ENCODE assay signal across 28 cellular contexts in the genomic region with DNA sequence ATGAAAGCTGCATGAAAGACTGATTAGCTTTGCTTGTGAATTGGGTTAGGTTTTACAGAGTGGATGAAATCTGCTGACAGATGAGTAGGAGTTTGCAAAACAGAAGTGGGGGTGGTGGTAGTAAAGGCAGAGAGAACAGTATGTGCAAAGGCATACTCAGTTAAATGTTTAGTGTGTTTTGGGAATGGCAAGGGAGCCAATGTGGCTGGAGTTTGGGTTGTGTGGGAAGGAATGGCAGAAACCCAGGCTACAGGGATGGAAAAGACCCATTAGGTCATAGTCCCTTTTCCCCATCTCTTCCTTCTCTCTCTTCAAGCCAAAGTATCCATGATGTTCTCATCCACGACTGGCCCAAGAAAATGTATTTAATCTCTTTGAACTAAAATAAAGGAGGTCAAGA.
DNase-seq lines count a peak whose midpoint lies in the region; ATAC-seq and TF ChIP-seq lines count a peak whose summit lies in the region.
"Had no signal": no experiment of that assay in that cellular context is flagged by ENCODE, and none has a peak within 500 bp of the region (broad histone marks: within the 10 kb centered on the region; RNA-seq: fewer than 3 reads in every experiment).

No MANE protein-coding gene starts in this region.

- in situ Hi-C loops in GM13977 (cut with MboI; ENCODE audit: low pct_unique_long_range_greater_than_20kb, low sequenced_read_pairs, unreplicated experiment), result no loop called here

- H3K27me3 Mint-ChIP-seq in natural killer cell (ENCODE audit: low read depth in 2 of 2), result no peaks in the 10 kb centered on the region
- H3K27me3 Mint-ChIP-seq: activated B cell treated with CpG ODN at 0.5 μM for 24 hours; activated CD4-positive, alpha-beta T cell treated with anti-CD3 and anti-CD28 coated beads, Interleukin-2, amount 10 ng/mL, durations not matched to agents 7 days and 5 days; activated naive CD4-positive, alpha-beta T cell treated with anti-CD3 and anti-CD28 coated beads, Interleukin-2, amount 50 U/mL, for 24 hours had no signal

- peaks cover 11 to 14% of the 10 kb centered on the region in 2 donors for H3K9me3 Mint-ChIP-seq in natural killer cell
- H3K9me3 Mint-ChIP-seq: activated B cell treated with CpG ODN at 0.5 μM for 24 hours; activated CD4-positive, alpha-beta T cell treated with anti-CD3 and anti-CD28 coated beads, Interleukin-2, amount 10 ng/mL, durations not matched to agents 7 days and 5 days; nephron progenitor cell had no signal

- intact Hi-C loops in Right ventricle myocardium superior (cut with DNase I) (no loop called here), cardiac septum (cut with DNase I) (loop anchor here (2.0 to 10.0 kb wide), 2 partner anchors 331 to 467 kb away; a partner anchor contains a TSS), left ventricle myocardium superior (cut with micrococcal nuclease) (no loop called here), natural killer cell (cut with micrococcal nuclease) (no loop called here)

- no peak overlapping the region for H3K4me3 Mint-ChIP-seq in natural killer cell
- H3K4me3 Mint-ChIP-seq: activated B cell treated with CpG ODN at 0.5 μM for 24 hours; activated CD4-positive, alpha-beta T cell treated with anti-CD3 and anti-CD28 coated beads, Interleukin-2, amount 10 ng/mL, durations not matched to agents 7 days and 5 days; activated naive CD4-positive, alpha-beta T cell treated with anti-CD3 and anti-CD28 coated beads, Interleukin-2, amount 50 U/mL, for 24 hours; CD14-positive monocyte; nephron progenitor cell had no signal

- ATAC-seq in Right ventricle myocardium superior (ENCODE audit: poor library complexity) (peak; percentile 71), left ventricle myocardium superior (peak; percentile 91), GM18867 (IDR thresholded peaks at IDR 0.05; ENCODE audit: unreplicated experiment) (no peak), natural killer cell (no peak)
- ATAC-seq: mucosa of descending colon had no signal

- TF ChIP-seq CTCF in GM13977 (IDR thresholded peaks at IDR 0.05; ENCODE audit: extremely low read depth, insufficient read depth, missing control alignments) (no peak), natural killer cell (IDR thresholded peaks at IDR 0.05) (no peak)

- DNase-seq in Right ventricle myocardium superior, result peak; percentile 29
- DNase-seq in cardiac septum (ENCODE audit: low spot score), result no peak
- no peak for DNase-seq in left ventricle myocardium superior
- DNase-seq in skeletal muscle cell (ENCODE audit: low read depth), result peak; percentile 89
- no peak for DNase-seq in GM13977 (ENCODE audit: low spot score)
- no peak for DNase-seq in natural killer cell
- no peak for DNase-seq in UCSD-AML1 (lab: John Stamatoyannopoulos, UW; ENCODE audit: unreplicated experiment)
- DNase-seq: activated B cell treated with CpG ODN at 0.5 μM for 24 hours; activated CD4-positive, alpha-beta T cell treated with anti-CD3 and anti-CD28 coated beads, Interleukin-2, amount 10 ng/mL, durations not matched to agents 7 days and 5 days; Caco-2; DMS53; GDM1; head of caudate nucleus; kidney; mucosa of descending colon; NCI-H1048; NCI-H1694; NCI-H446 treated with DMSO at 0.1 percent for 48 hours; nephron progenitor cell; pancreas; RPMI8226; stimulated activated CD4-positive, alpha-beta T cell treated with anti-CD3 and anti-CD28 coated beads, Interleukin-12 subunit alpha, Interleukin-12 subunit beta, amount 100 ng/mL, for 4 hours; stimulated activated CD4-positive, alpha-beta T cell treated with anti-CD3 and anti-CD28 coated beads, Interleukin-2, amount 100 ng/mL, for 48 hours; transverse colon had no signal

- no peak overlapping the region for H3K27ac Mint-ChIP-seq in natural killer cell
- H3K27ac Mint-ChIP-seq: activated B cell treated with CpG ODN at 0.5 μM for 24 hours; activated CD4-positive, alpha-beta T cell treated with anti-CD3 and anti-CD28 coated beads, Interleukin-2, amount 10 ng/mL, durations not matched to agents 7 days and 5 days; activated naive CD4-positive, alpha-beta T cell treated with anti-CD3 and anti-CD28 coated beads, Interleukin-2, amount 50 U/mL, for 24 hours; CD14-positive monocyte; nephron progenitor cell had no signal

- H3K4me3 ChIP-seq in skeletal muscle cell (ENCODE audit: low read depth, low read length), result no peak overlapping the region
- H3K4me3 ChIP-seq: lung, mucosa of descending colon, pancreas, transverse colon had no signal

- H3K4me1 Mint-ChIP-seq in natural killer cell, result no peaks in the 10 kb centered on the region
- H3K4me1 Mint-ChIP-seq: activated B cell treated with CpG ODN at 0.5 μM for 24 hours; activated CD4-positive, alpha-beta T cell treated with anti-CD3 and anti-CD28 coated beads, Interleukin-2, amount 10 ng/mL, durations not matched to agents 7 days and 5 days; activated naive CD4-positive, alpha-beta T cell treated with anti-CD3 and anti-CD28 coated beads, Interleukin-2, amount 50 U/mL, for 24 hours; CD14-positive monocyte; nephron progenitor cell had no signal

- H3K36me3 Mint-ChIP-seq in natural killer cell, result no peaks in the 10 kb centered on the region
- H3K36me3 Mint-ChIP-seq: activated naive CD4-positive, alpha-beta T cell treated with anti-CD3 and anti-CD28 coated beads, Interleukin-2, amount 50 U/mL, for 24 hours; CD14-positive monocyte had no signal

Comparison
In these comparisons a context has a peak if more than half of its experiments do, and no peak if none do; other contexts are left out.
1. DNase-seq: peak in Right ventricle myocardium superior (single experiment) and skeletal muscle cell (single experiment); none in cardiac septum (single experiment), left ventricle myocardium superior (single experiment), GM13977 (single experiment), natural killer cell (single experiment) and UCSD-AML1 (single experiment).
2. ATAC-seq: peak in Right ventricle myocardium superior (single experiment) and left ventricle myocardium superior (single experiment); none in GM18867 (single experiment) and natural killer cell (0 of 3).